ENCODE assay signal across 22 cellular contexts in the genomic region with DNA sequence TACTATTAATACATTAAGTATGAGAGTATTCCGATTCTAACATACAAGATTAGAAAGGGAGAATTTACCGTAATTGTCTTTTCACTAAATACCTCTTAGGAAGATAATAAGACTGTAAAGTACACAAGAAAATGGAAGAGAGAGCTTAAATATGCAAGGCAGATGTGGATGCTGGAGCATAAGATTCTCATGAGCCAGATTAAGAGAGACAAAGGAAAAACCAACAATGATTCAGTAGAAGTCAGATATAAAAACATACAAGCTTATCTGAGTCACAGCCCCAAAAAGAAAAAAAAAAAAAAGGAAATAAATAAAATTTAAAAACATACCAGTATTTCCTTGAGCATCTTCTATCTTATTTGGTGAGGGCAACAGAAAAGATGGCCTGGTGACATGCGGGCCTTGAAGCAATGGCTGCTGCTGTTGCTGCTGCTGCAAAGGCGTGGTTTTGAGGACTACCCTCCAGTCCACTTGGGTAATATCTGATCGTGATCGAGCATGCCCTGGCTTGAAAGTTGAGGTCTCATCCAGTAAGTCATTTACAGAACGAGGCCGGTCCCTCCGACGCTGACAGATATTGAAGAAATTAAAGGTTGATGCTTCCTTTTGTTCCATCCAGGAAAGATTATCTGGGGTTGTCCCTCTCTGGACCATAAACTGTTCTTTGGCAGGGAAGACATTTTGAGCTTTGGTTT. TPM values are rescaled to one million over a fixed set of nuclear protein-coding genes. Genes with fewer than 3 reads are reported as not detected.
DNase-seq lines count a peak whose midpoint lies in the region; ATAC-seq, FAIRE-seq and TF ChIP-seq lines count a peak whose summit lies in the region.
"Had no signal": no experiment of that assay in that cellular context is flagged by ENCODE, and none has a peak within 500 bp of the region (broad histone marks: within the 10 kb centered on the region; RNA-seq: fewer than 3 reads in every experiment).

No MANE protein-coding gene starts in this region.

- no peak overlapping the region for H3K4me2 ChIP-seq in astrocyte (ENCODE audit: low read length)
- H3K4me2 ChIP-seq: GM23338 had no signal

- H4K20me1 ChIP-seq in astrocyte (ENCODE audit: insufficient read depth, low read length) = no peaks in the 10 kb centered on the region

- H3K4me1 ChIP-seq in heart right ventricle (peaks cover 0 to 26% (median 10%) of the 10 kb centered on the region in 9 donors), astrocyte (ENCODE audit: insufficient read depth, low read length) (peaks cover 6% of the 10 kb centered on the region)
- H3K4me1 ChIP-seq: SJCRH30 had no signal

- H3K27me3 ChIP-seq in heart right ventricle = no peaks in the 10 kb centered on the region
- no peaks in the 10 kb centered on the region for H3K27me3 ChIP-seq in astrocyte (ENCODE audit: insufficient read depth, low read length)
- H3K27me3 ChIP-seq: BE2C, SJCRH30 had no signal

- H3K4me3 Mint-ChIP-seq in astrocyte (ENCODE audit: unreplicated experiment) = no peak overlapping the region
- H3K4me3 Mint-ChIP-seq in stimulated activated effector memory CD8-positive, alpha-beta T cell treated with anti-CD3 and anti-CD28 coated beads, Interleukin-12 subunit alpha, Interleukin-12 subunit beta, amount 100 ng/mL, for 72 hours = no peak overlapping the region
- no peak overlapping the region for H3K4me3 Mint-ChIP-seq in activated T-cell treated with anti-CD3 and anti-CD28 coated beads, Interleukin-2, amount 50 U/mL, for 4 hours
- H3K4me3 Mint-ChIP-seq: CD4-positive, CD25-positive, alpha-beta regulatory T cell; GM23338 had no signal

- peaks cover 0 to 46% (median 8%) of the 10 kb centered on the region in 9 donors for H3K36me3 ChIP-seq in heart right ventricle
- no peaks in the 10 kb centered on the region for H3K36me3 ChIP-seq in astrocyte (ENCODE audit: insufficient read depth, low read length)
- H3K36me3 ChIP-seq: BE2C, SJCRH30 had no signal

- H3K9ac ChIP-seq in astrocyte (ENCODE audit: low read length) = no peak overlapping the region

- WGBS in heart right ventricle, 2 donors = 97% methylated on average over 10 of the region's 10 CpGs

- FAIRE-seq in astrocyte (lab: Jason Lieb, UNC) = no peak

- H3K9me3 ChIP-seq in heart right ventricle (no peaks in the 10 kb centered on the region), astrocyte (ENCODE audit: insufficient read depth, low read depth, low read length) (no peaks in the 10 kb centered on the region)
- H3K9me3 ChIP-seq: BE2C, SJCRH30 had no signal

- no peaks in the 10 kb centered on the region for H3K79me2 ChIP-seq in astrocyte (ENCODE audit: insufficient read depth, low read length)

- H3K27ac Mint-ChIP-seq in astrocyte (ENCODE audit: unreplicated experiment) = no peak overlapping the region
- peak overlapping the region; percentile 15 for H3K27ac Mint-ChIP-seq in stimulated activated effector memory CD8-positive, alpha-beta T cell treated with anti-CD3 and anti-CD28 coated beads, Interleukin-12 subunit alpha, Interleukin-12 subunit beta, amount 100 ng/mL, for 72 hours
- H3K27ac Mint-ChIP-seq: CD4-positive, CD25-positive, alpha-beta regulatory T cell; GM23338 had no signal

- ATAC-seq in heart right ventricle (no peak), Right ventricle myocardium inferior (no peak), HG03045 (IDR thresholded peaks at IDR 0.05; ENCODE audit: unreplicated experiment) (no peak)
- ATAC-seq in stimulated activated effector memory CD8-positive, alpha-beta T cell treated with anti-CD3 and anti-CD28 coated beads, Interleukin-12 subunit alpha, Interleukin-12 subunit beta, amount 100 ng/mL, for 72 hours = no peak
- no peak for ATAC-seq in activated T-cell treated with anti-CD3 and anti-CD28 coated beads, Interleukin-2, amount 50 U/mL, for 4 hours
- ATAC-seq: GM23338, HCT116 had no signal

- H3K4me3 ChIP-seq in heart right ventricle = no peak overlapping the region
- H3K4me3 ChIP-seq in astrocyte (ENCODE audit: insufficient read depth, low read depth, low read length) = no peak overlapping the region
- H3K4me3 ChIP-seq: GM23338, SJCRH30 had no signal

- DNase-seq in heart right ventricle (no peak), Right ventricle myocardium inferior (ENCODE audit: missing footprints) (no peak), astrocyte (ENCODE audit: low read depth) (peak; percentile 26), fibroblast of peridontal ligament (ENCODE audit: extremely low read depth) (peak; percentile 44)
- no peak for DNase-seq in stimulated activated effector memory CD8-positive, alpha-beta T cell treated with anti-CD3 and anti-CD28 coated beads, Interleukin-12 subunit alpha, Interleukin-12 subunit beta, amount 100 ng/mL, for 72 hours (ENCODE audit: low spot score in 2 of 2)
- DNase-seq in activated T-cell treated with anti-CD3 and anti-CD28 coated beads, Interleukin-2, amount 50 U/mL, for 4 hours = no peak
- DNase-seq in stimulated activated CD4-positive, alpha-beta T cell treated with anti-CD3 and anti-CD28 coated beads, Interleukin-4, amount 100 ng/mL, for 24 hours = no peak
- DNase-seq: 8988T; BE2C; CD4-positive, CD25-positive, alpha-beta regulatory T cell; COR-L47; GF-D8; KBM-7; NCI-H1417; NCI-H187; NCI-H2107; NCI-H2227 treated with DMSO at 0.1 percent for 48 hours; NCI-H524; SJCRH30 had no signal

- peaks cover 7% of the 10 kb centered on the region for H3K36me3 Mint-ChIP-seq in astrocyte (ENCODE audit: low read depth, unreplicated experiment)
- H3K36me3 Mint-ChIP-seq in stimulated activated effector memory CD8-positive, alpha-beta T cell treated with anti-CD3 and anti-CD28 coated beads, Interleukin-12 subunit alpha, Interleukin-12 subunit beta, amount 100 ng/mL, for 72 hours = peaks cover 16% of the 10 kb centered on the region
- H3K36me3 Mint-ChIP-seq in activated T-cell treated with anti-CD3 and anti-CD28 coated beads, Interleukin-2, amount 50 U/mL, for 4 hours (ENCODE audit: insufficient read depth) = peaks cover 28% of the 10 kb centered on the region

- no peak for TF ChIP-seq CTCF in heart right ventricle (IDR thresholded peaks at IDR 0.05)
- no peak for TF ChIP-seq CTCF in astrocyte (IDR thresholded peaks at IDR 0.05; ENCODE audit: insufficient read depth, low read depth, low read length)

- H3K27me3 Mint-ChIP-seq in astrocyte (ENCODE audit: low read depth, unreplicated experiment) = no peaks in the 10 kb centered on the region
- no peaks in the 10 kb centered on the region for H3K27me3 Mint-ChIP-seq in activated T-cell treated with anti-CD3 and anti-CD28 coated beads, Interleukin-2, amount 50 U/mL, for 4 hours (ENCODE audit: low read depth)
- H3K27me3 Mint-ChIP-seq: CD4-positive, CD25-positive, alpha-beta regulatory T cell had no signal

- H3K27ac ChIP-seq in heart right ventricle (peak overlapping the region in 6 of 10 donors; percentile 0 to 74 (median 62)), astrocyte (ENCODE audit: low read depth, low read length) (peak overlapping the region; percentile 20)
- H3K27ac ChIP-seq: SJCRH30 had no signal

- intact Hi-C loops in heart right ventricle (cut with DNase I) = no loop called here
- intact Hi-C loops in Right ventricle myocardium inferior (cut with DNase I) = no loop called here

- H2AFZ ChIP-seq in astrocyte (ENCODE audit: low read depth, low read length) = no peak overlapping the region
- H2AFZ ChIP-seq: GM23338 had no signal

- no peaks in the 10 kb centered on the region for H3K9me3 Mint-ChIP-seq in astrocyte (ENCODE audit: unreplicated experiment)
- no peaks in the 10 kb centered on the region for H3K9me3 Mint-ChIP-seq in stimulated activated effector memory CD8-positive, alpha-beta T cell treated with anti-CD3 and anti-CD28 coated beads, Interleukin-12 subunit alpha, Interleukin-12 subunit beta, amount 100 ng/mL, for 72 hours
- no peaks in the 10 kb centered on the region for H3K9me3 Mint-ChIP-seq in activated T-cell treated with anti-CD3 and anti-CD28 coated beads, Interleukin-2, amount 50 U/mL, for 4 hours
- H3K9me3 Mint-ChIP-seq: GM23338 had no signal

- H3K4me1 Mint-ChIP-seq in astrocyte (ENCODE audit: low read depth, unreplicated experiment) = peaks cover 3% of the 10 kb centered on the region
- H3K4me1 Mint-ChIP-seq in stimulated activated effector memory CD8-positive, alpha-beta T cell treated with anti-CD3 and anti-CD28 coated beads, Interleukin-12 subunit alpha, Interleukin-12 subunit beta, amount 100 ng/mL, for 72 hours = peaks cover 13% of the 10 kb centered on the region
- H3K4me1 Mint-ChIP-seq in activated T-cell treated with anti-CD3 and anti-CD28 coated beads, Interleukin-2, amount 50 U/mL, for 4 hours (ENCODE audit: low read depth) = peaks cover 3% of the 10 kb centered on the region

RNA-seq across cellular contexts. Expression of gene PLEKHM3, which starts 24.5 kb away (rescaled TPM):
- total RNA-seq in heart right ventricle = 10 to 100 TPM in 9 of 10 donors, 1 to 10 TPM in 1; 9.9 to 16.2 (median 15.2) TPM
- 1 to 10 TPM; 2.5 to 8.5 TPM for polyA plus RNA-seq in heart right ventricle
- total RNA-seq in Right ventricle myocardium inferior = 13.6 TPM
- 7.9 and 9.1 TPM in 2 replicates for total RNA-seq in astrocyte
- total RNA-seq in activated T-cell treated with anti-CD3 and anti-CD28 coated beads, Interleukin-2, amount 50 U/mL, for 4 hours = 1 to 10 TPM; 5.2 to 6.3 (median 5.4) TPM

Comparison
In these comparisons a context has a peak if more than half of its experiments do, and no peak if none do; other contexts are left out.
1. DNase-seq: peak in astrocyte (single experiment) and fibroblast of peridontal ligament (single experiment); none in heart right ventricle (0 of 2), Right ventricle myocardium inferior (single experiment), stimulated activated effector memory CD8-positive, alpha-beta T cell treated with anti-CD3 and anti-CD28 coated beads, Interleukin-12 subunit alpha, Interleukin-12 subunit beta, amount 100 ng/mL, for 72 hours (0 of 2), activated T-cell treated with anti-CD3 and anti-CD28 coated beads, Interleukin-2, amount 50 U/mL, for 4 hours (single experiment) and stimulated activated CD4-positive, alpha-beta T cell treated with anti-CD3 and anti-CD28 coated beads, Interleukin-4, amount 100 ng/mL, for 24 hours (single experiment).